ENCODE assay signal across 10 cellular contexts in genomic region chr1:155892801-155893200, GRCh38. TPM values are rescaled to one million over a fixed set of nuclear protein-coding genes. Genes with fewer than 3 reads are reported as not detected.
DNase-seq lines count a peak whose midpoint lies in the region; ATAC-seq, FAIRE-seq and TF ChIP-seq lines count a peak whose summit lies in the region.
"Had no signal": no experiment of that assay in that cellular context is flagged by ENCODE, and none has a peak within 500 bp of the region (broad histone marks: within the 10 kb centered on the region; RNA-seq: fewer than 3 reads in every experiment).

No MANE protein-coding gene starts in this region.

- peak overlapping the region; percentile 53 for H3K4me3 Mint-ChIP-seq in MCF 10A (ENCODE audit: unreplicated experiment)

- H3K27me3 Mint-ChIP-seq in MCF 10A (ENCODE audit: insufficient read depth, unreplicated experiment): no peaks in the 10 kb centered on the region

- H3K9me3 ChIP-seq in HepG2 (ENCODE audit: low read length) (no peaks in the 10 kb centered on the region), right lobe of liver (no peaks in the 10 kb centered on the region), lower lobe of right lung (no peaks in the 10 kb centered on the region), vagina (no peaks in the 10 kb centered on the region)

- H3K79me2 ChIP-seq in HepG2 (ENCODE audit: insufficient read depth, low read length): no peaks in the 10 kb centered on the region

- TF ChIP-seq EP300 in HepG2 (IDR thresholded peaks at IDR 0.05; ENCODE audit: low read depth in 2 of 2, low read length in 2 of 2) (no peak), HepG2 (CRISPR knock-in tag; IDR thresholded peaks at IDR 0.05; ENCODE audit: borderline replicate concordance) (no peak)

- H3K4me1 ChIP-seq in HepG2 (ENCODE audit: insufficient read depth, low read length): peaks cover 38% of the 10 kb centered on the region
- H3K4me1 ChIP-seq in right lobe of liver: no peaks in the 10 kb centered on the region
- H3K4me1 ChIP-seq in lower lobe of right lung: peaks cover 17% of the 10 kb centered on the region
- H3K4me1 ChIP-seq in vagina: peaks cover 22% of the 10 kb centered on the region

- peak overlapping the region; percentile 14; the same call in 1 of the 2 replicates for H3K9ac ChIP-seq in HepG2 (ENCODE audit: insufficient read depth, low read depth, low read length)

- peak overlapping the region; percentile 93 for H3K27ac Mint-ChIP-seq in MCF 10A (ENCODE audit: low read depth, unreplicated experiment)

- in situ Hi-C loops in HepG2 (cut with HindIII; ENCODE audit: extremely low pct_ligation_motif_present, low pct_unique_long_range_greater_than_20kb): no loop called here

- no peak for TF ChIP-seq RAD21 in HepG2 (CRISPR knock-in tag; IDR thresholded peaks at IDR 0.05)

- H3K4me3 ChIP-seq in HepG2 (replicated peaks in 1 of 3; ENCODE audit: insufficient read depth in 1 of 3, low read depth in 2 of 3, low read length in 3 of 3) (no peak overlapping the region; a peak in 1 of 6 replicates), right lobe of liver (no peak overlapping the region), lower lobe of right lung (no peak overlapping the region), vagina (no peak overlapping the region)

- BruUV-seq in HepG2 (replicated peaks; lab: Mats Ljungman, UMichigan) (no TSS peak), MCF 10A (replicated peaks; lab: Mats Ljungman, UMichigan) (no TSS peak)

- H3K36me3 ChIP-seq in HepG2 (replicated peaks in 1 of 2; ENCODE audit: control insufficient read depth in 1 of 2, insufficient read depth in 2 of 2, low read length in 2 of 2) (no peaks in the 10 kb centered on the region), right lobe of liver (peaks cover 0 to 12% (median 0%) of the 10 kb centered on the region in 4 donors), lower lobe of right lung (peaks cover 15% of the 10 kb centered on the region), vagina (peaks cover 0 to 15% of the 10 kb centered on the region in 2 donors)

- H4K20me1 ChIP-seq in HepG2 (ENCODE audit: insufficient read depth, low read length): no peaks in the 10 kb centered on the region

- no peaks in the 10 kb centered on the region for H3K9me3 Mint-ChIP-seq in MCF 10A (ENCODE audit: unreplicated experiment)

- peak overlapping the region; percentile 22 for H3K4me2 ChIP-seq in HepG2 (ENCODE audit: low read depth, low read length)

- H3K4me1 Mint-ChIP-seq in MCF 10A (ENCODE audit: insufficient read depth, unreplicated experiment): peaks cover 16% of the 10 kb centered on the region

- TF ChIP-seq CTCF in HepG2 (CRISPR knock-in tag; IDR thresholded peaks at IDR 0.05): no peak
- TF ChIP-seq CTCF in right lobe of liver (IDR thresholded peaks at IDR 0.05): no peak
- TF ChIP-seq CTCF in MCF 10A (IDR thresholded peaks at IDR 0.05; ENCODE audit: unreplicated experiment): no peak
- TF ChIP-seq CTCF in lower lobe of right lung (IDR thresholded peaks at IDR 0.05): no peak
- TF ChIP-seq CTCF in vagina (IDR thresholded peaks at IDR 0.05): no peak

- CTCF ChIA-PET in HepG2 (lab: Yijun Ruan, JAX; ENCODE audit: low intra/inter-chr PET ratio, low total read pairs) (no interaction called here), MCF 10A (lab: Yijun Ruan, JAX) (interaction anchor here (0.8 to 1.4 kb wide), 2 partner anchors 10 to 350 kb away, joined by 5 read pairs; no protein-coding TSS in a partner anchor)

- no peak for TF ChIP-seq POLR2A in HepG2 (IDR thresholded peaks at IDR 0.05; ENCODE audit: insufficient read depth in 1 of 2, low read depth in 2 of 2, low read length in 2 of 2)
- TF ChIP-seq POLR2A in right lobe of liver (IDR thresholded peaks at IDR 0.05): no peak
- no peak for TF ChIP-seq POLR2A in vagina (IDR thresholded peaks at IDR 0.05)

- peaks cover 21% of the 10 kb centered on the region for H3K36me3 Mint-ChIP-seq in MCF 10A (ENCODE audit: insufficient read depth, unreplicated experiment)

- intact Hi-C loops in HepG2 (cut with micrococcal nuclease; ENCODE audit: unreplicated experiment) (loop anchor here (10.0 kb wide), 1 partner anchor 1522 kb away; no protein-coding TSS in a partner anchor), right lobe of liver (cut with DNase I) (no loop called here), MCF 10A (cut with micrococcal nuclease) (loop anchor here (2.0 kb wide), 1 partner anchor 34 kb away; the partner anchor contains the start of gene SYT11), lower lobe of right lung (cut with DNase I) (no loop called here), vagina (cut with DNase I) (no loop called here)

- no peak for FAIRE-seq in HepG2 (lab: Jason Lieb, UNC)
- FAIRE-seq: islet of Langerhans had no signal

- H3K27ac ChIP-seq in HepG2 (ENCODE audit: extremely low read length, insufficient read depth, low read length) (peak overlapping the region; percentile 49), right lobe of liver (peak overlapping the region in 1 of 3 donors; percentile 80), lower lobe of right lung (peak overlapping the region; percentile 59), vagina (peak overlapping the region; percentile 71)

- WGBS in HepG2 (ENCODE audit: low lambda C conversion rate): 6% methylated on average over 3 of the region's 3 CpGs
- 44% methylated on average over 3 of the region's 3 CpGs for WGBS in right lobe of liver (ENCODE audit: insufficient coverage, low coverage, low lambda C conversion rate, missing lambda C conversion rate)

- H2AFZ ChIP-seq in HepG2 (ENCODE audit: low read length): no peak overlapping the region

- POLR2A ChIA-PET in HepG2 (lab: Yijun Ruan, JAX): interaction anchor here (1.7 kb wide), 1 partner anchor 34 kb away, joined by 11 read pairs; the partner anchor contains the start of gene SYT11
- POLR2A ChIA-PET in MCF 10A (lab: Yijun Ruan, JAX): interaction anchor here (0.8 to 3.4 kb wide), 15 partner anchors 9 to 221 kb away, joined by 3 to 46 read pairs (median 5); partner anchors contain the start of genes GON4L, KHDC4, RIT1 and SYT11

- H3K27me3 ChIP-seq in HepG2 (ENCODE audit: control insufficient read depth in 1 of 2, insufficient read depth in 2 of 2, low read length in 2 of 2) (no peaks in the 10 kb centered on the region), right lobe of liver (no peaks in the 10 kb centered on the region), lower lobe of right lung (ENCODE audit: low read depth) (no peaks in the 10 kb centered on the region), vagina (no peaks in the 10 kb centered on the region)

- ATAC-seq in HepG2 (no peak), right lobe of liver (no peak), lower lobe of right lung (peak; percentile 30 to 49), left lobe of liver (no peak)

- DNase-seq in HepG2 (ENCODE audit: low spot score) (no peak), right lobe of liver (no peak), MCF 10A (ENCODE audit: unreplicated experiment) (peak; percentile 62), lower lobe of right lung (no peak), vagina (ENCODE audit: extremely low spot score in 2 of 2) (no peak), left lobe of liver (ENCODE audit: low spot score) (no peak), COLO668 (lab: John Stamatoyannopoulos, UW; ENCODE audit: unreplicated experiment) (no peak)
- DNase-seq in effector CD4-positive, alpha-beta T cell: no peak
- DNase-seq: NCI-H146 had no signal

RNA-seq across cellular contexts. Expression of gene RIT1, which starts 18.3 kb away (rescaled TPM):
- total RNA-seq in HepG2 (2016; rRNA removed; fragmentation: Illumina TruSeq; extraction: Trizol) (12.2 and 15.9 TPM in 2 replicates), right lobe of liver (10 to 100 TPM in 3 of 6 experiments, 1 to 10 TPM in 3; 4.9 to 28.3 (median 11.3) TPM), MCF 10A (2022) (36.2 and 43.1 TPM in 2 replicates), lower lobe of right lung (56.4 TPM), vagina (38.3 TPM), left lobe of liver (7.2 TPM)
- total RNA-seq in HepG2 (2016; cell fraction: cytosol; rRNA removed; fragmentation: Illumina TruSeq; extraction: Trizol; ENCODE audit: low read depth): 1.8 and 2.7 TPM in 2 replicates
- 12.0 and 18.3 TPM in 2 replicates for total RNA-seq in HepG2 (2016; cell fraction: insoluble cytoplasmic fraction; rRNA removed; fragmentation: Illumina TruSeq; extraction: Trizol)
- total RNA-seq in HepG2 (2016; cell fraction: membrane; rRNA removed; fragmentation: Illumina TruSeq; extraction: Trizol): 3.7 and 5.0 TPM in 2 replicates
- total RNA-seq in HepG2 (2016; cell fraction: nucleus; rRNA removed; fragmentation: Illumina TruSeq; extraction: Trizol): 5.1 and 6.9 TPM in 2 replicates
- polyA plus RNA-seq in HepG2 (2011; rRNA removed): 29.3 and 32.2 TPM in 2 replicates
- 27.0 and 36.8 TPM in 2 replicates for polyA plus RNA-seq in HepG2 (2011; cell fraction: cytosol; rRNA removed)
- polyA plus RNA-seq in HepG2 (2011; cell fraction: nucleus; rRNA removed): 10.2 and 15.6 TPM in 2 replicates
- 14.8 and 19.9 TPM in 2 replicates for polyA plus RNA-seq in HepG2 (2012)
- polyA plus RNA-seq in HepG2 (2016; cell fraction: cytosol; fragmentation: Illumina TruSeq; extraction: Trizol; ENCODE audit: low read depth): 1.3 and 1.4 TPM in 2 replicates
- polyA plus RNA-seq in HepG2 (2016; cell fraction: insoluble cytoplasmic fraction; fragmentation: Illumina TruSeq; extraction: Trizol; ENCODE audit: low read depth): 12.1 and 13.9 TPM in 2 replicates
- 1.8 and 2.0 TPM in 2 replicates for polyA plus RNA-seq in HepG2 (2016; cell fraction: membrane; fragmentation: Illumina TruSeq; extraction: Trizol; ENCODE audit: low read depth)
- polyA plus RNA-seq in HepG2 (2016; cell fraction: nucleus; fragmentation: Illumina TruSeq; extraction: Trizol; ENCODE audit: insufficient read depth, low read depth): 13.6 and 15.1 TPM in 2 replicates
- 23.7 and 26.0 TPM in 2 replicates for polyA minus RNA-seq in HepG2 (2011; rRNA and poly(A)+ RNA removed; ENCODE audit: low replicate concordance)
- 16.1 and 17.4 TPM in 2 replicates for polyA minus RNA-seq in HepG2 (2011; cell fraction: cytosol; rRNA and poly(A)+ RNA removed)
- 11.6 and 20.5 TPM in 2 replicates for polyA minus RNA-seq in HepG2 (2011; cell fraction: nucleus; rRNA and poly(A)+ RNA removed)

RNA-seq across cellular contexts. Expression of gene SYT11, which starts 33.4 kb away (rescaled TPM):
- total RNA-seq in HepG2 (2016; rRNA removed; fragmentation: Illumina TruSeq; extraction: Trizol) (0.08 and 0.22 TPM in 2 replicates), right lobe of liver (1 to 10 TPM in 1 of 6 experiments, under 1 TPM in 5; 0.46 to 1.5 (median 0.73) TPM), MCF 10A (2022) (0.14 TPM in 1 of 2 replicates, not detected in the other), lower lobe of right lung (9.6 TPM), vagina (20.9 TPM), left lobe of liver (0.58 TPM)
- not detected in 2 replicates for total RNA-seq in HepG2 (2016; cell fraction: cytosol; rRNA removed; fragmentation: Illumina TruSeq; extraction: Trizol; ENCODE audit: low read depth)
- 0.06 and 0.13 TPM in 2 replicates for total RNA-seq in HepG2 (2016; cell fraction: insoluble cytoplasmic fraction; rRNA removed; fragmentation: Illumina TruSeq; extraction: Trizol)
- total RNA-seq in HepG2 (2016; cell fraction: membrane; rRNA removed; fragmentation: Illumina TruSeq; extraction: Trizol): 0.03 and 0.09 TPM in 2 replicates
- 0.22 and 0.25 TPM in 2 replicates for total RNA-seq in HepG2 (2016; cell fraction: nucleus; rRNA removed; fragmentation: Illumina TruSeq; extraction: Trizol)
- polyA plus RNA-seq in HepG2 (2011; rRNA removed): 0.59 and 0.64 TPM in 2 replicates
- polyA plus RNA-seq in HepG2 (2011; cell fraction: cytosol; rRNA removed): 0.35 and 0.59 TPM in 2 replicates
- 0.26 and 0.29 TPM in 2 replicates for polyA plus RNA-seq in HepG2 (2011; cell fraction: nucleus; rRNA removed)
- 0.64 and 1.0 TPM in 2 replicates for polyA plus RNA-seq in HepG2 (2012)
- 0.02 TPM in 1 of 2 replicates, not detected in the other for polyA plus RNA-seq in HepG2 (2016; cell fraction: cytosol; fragmentation: Illumina TruSeq; extraction: Trizol; ENCODE audit: low read depth)
- 0.04 and 0.08 TPM in 2 replicates for polyA plus RNA-seq in HepG2 (2016; cell fraction: insoluble cytoplasmic fraction; fragmentation: Illumina TruSeq; extraction: Trizol; ENCODE audit: low read depth)
- 0.06 TPM in 1 of 2 replicates, not detected in the other for polyA plus RNA-seq in HepG2 (2016; cell fraction: membrane; fragmentation: Illumina TruSeq; extraction: Trizol; ENCODE audit: low read depth)
- 0.08 and 0.21 TPM in 2 replicates for polyA plus RNA-seq in HepG2 (2016; cell fraction: nucleus; fragmentation: Illumina TruSeq; extraction: Trizol; ENCODE audit: insufficient read depth, low read depth)
- polyA minus RNA-seq in HepG2 (2011; rRNA and poly(A)+ RNA removed; ENCODE audit: low replicate concordance): 0.44 and 1.3 TPM in 2 replicates
- polyA minus RNA-seq in HepG2 (2011; cell fraction: cytosol; rRNA and poly(A)+ RNA removed): 0.44 and 0.69 TPM in 2 replicates
- 0.39 and 0.75 TPM in 2 replicates for polyA minus RNA-seq in HepG2 (2011; cell fraction: nucleus; rRNA and poly(A)+ RNA removed)

RNA-seq across cellular contexts. Expression of gene GON4L, which starts 35.8 kb away (rescaled TPM):
- total RNA-seq in HepG2 (2016; rRNA removed; fragmentation: Illumina TruSeq; extraction: Trizol) (15.5 and 19.6 TPM in 2 replicates), right lobe of liver (10 to 100 TPM; 10.7 to 23.2 (median 20.1) TPM), MCF 10A (2022) (60.1 and 66.3 TPM in 2 replicates), lower lobe of right lung (46.9 TPM), vagina (50.3 TPM), left lobe of liver (19.9 TPM)
- 60.3 and 77.6 TPM in 2 replicates for total RNA-seq in HepG2 (2016; cell fraction: cytosol; rRNA removed; fragmentation: Illumina TruSeq; extraction: Trizol; ENCODE audit: low read depth)
- total RNA-seq in HepG2 (2016; cell fraction: insoluble cytoplasmic fraction; rRNA removed; fragmentation: Illumina TruSeq; extraction: Trizol): 13.2 and 20.6 TPM in 2 replicates
- 21.7 and 23.0 TPM in 2 replicates for total RNA-seq in HepG2 (2016; cell fraction: membrane; rRNA removed; fragmentation: Illumina TruSeq; extraction: Trizol)
- 39.3 and 40.1 TPM in 2 replicates for total RNA-seq in HepG2 (2016; cell fraction: nucleus; rRNA removed; fragmentation: Illumina TruSeq; extraction: Trizol)
- 14.6 and 15.0 TPM in 2 replicates for polyA plus RNA-seq in HepG2 (2011; rRNA removed)
- 6.9 and 10.0 TPM in 2 replicates for polyA plus RNA-seq in HepG2 (2011; cell fraction: cytosol; rRNA removed)
- polyA plus RNA-seq in HepG2 (2011; cell fraction: nucleus; rRNA removed): 30.4 and 31.3 TPM in 2 replicates
- polyA plus RNA-seq in HepG2 (2012): 13.5 and 13.8 TPM in 2 replicates
- polyA plus RNA-seq in HepG2 (2016; cell fraction: cytosol; fragmentation: Illumina TruSeq; extraction: Trizol; ENCODE audit: low read depth): 2.0 and 2.4 TPM in 2 replicates
- 5.8 and 9.2 TPM in 2 replicates for polyA plus RNA-seq in HepG2 (2016; cell fraction: insoluble cytoplasmic fraction; fragmentation: Illumina TruSeq; extraction: Trizol; ENCODE audit: low read depth)
- 2.8 and 3.0 TPM in 2 replicates for polyA plus RNA-seq in HepG2 (2016; cell fraction: membrane; fragmentation: Illumina TruSeq; extraction: Trizol; ENCODE audit: low read depth)
- 44.7 and 49.8 TPM in 2 replicates for polyA plus RNA-seq in HepG2 (2016; cell fraction: nucleus; fragmentation: Illumina TruSeq; extraction: Trizol; ENCODE audit: insufficient read depth, low read depth)
- 35.6 and 65.0 TPM in 2 replicates for polyA minus RNA-seq in HepG2 (2011; rRNA and poly(A)+ RNA removed; ENCODE audit: low replicate concordance)
- 9.4 and 10.1 TPM in 2 replicates for polyA minus RNA-seq in HepG2 (2011; cell fraction: cytosol; rRNA and poly(A)+ RNA removed)
- polyA minus RNA-seq in HepG2 (2011; cell fraction: nucleus; rRNA and poly(A)+ RNA removed): 48.7 and 51.0 TPM in 2 replicates

RNA-seq across cellular contexts. Expression of gene KHDC4, which starts 41.4 kb away (rescaled TPM):
- total RNA-seq in HepG2 (2016; rRNA removed; fragmentation: Illumina TruSeq; extraction: Trizol) (15.9 and 33.5 TPM in 2 replicates), right lobe of liver (10 to 100 TPM; 14.1 to 19.0 (median 17.2) TPM), MCF 10A (2022) (90.9 and 104 TPM in 2 replicates), lower lobe of right lung (42.8 TPM), vagina (47.6 TPM), left lobe of liver (18.5 TPM)
- 17.8 and 22.2 TPM in 2 replicates for total RNA-seq in HepG2 (2016; cell fraction: cytosol; rRNA removed; fragmentation: Illumina TruSeq; extraction: Trizol; ENCODE audit: low read depth)
- total RNA-seq in HepG2 (2016; cell fraction: insoluble cytoplasmic fraction; rRNA removed; fragmentation: Illumina TruSeq; extraction: Trizol): 17.1 and 30.7 TPM in 2 replicates
- 16.0 and 18.2 TPM in 2 replicates for total RNA-seq in HepG2 (2016; cell fraction: membrane; rRNA removed; fragmentation: Illumina TruSeq; extraction: Trizol)
- total RNA-seq in HepG2 (2016; cell fraction: nucleus; rRNA removed; fragmentation: Illumina TruSeq; extraction: Trizol): 51.8 and 57.5 TPM in 2 replicates
- polyA plus RNA-seq in HepG2 (2011; rRNA removed): 74.5 and 92.0 TPM in 2 replicates
- polyA plus RNA-seq in HepG2 (2011; cell fraction: cytosol; rRNA removed): 35.4 and 38.7 TPM in 2 replicates
- polyA plus RNA-seq in HepG2 (2011; cell fraction: nucleus; rRNA removed): 126 and 134 TPM in 2 replicates
- 37.2 and 38.4 TPM in 2 replicates for polyA plus RNA-seq in HepG2 (2012)
- 2.1 and 2.5 TPM in 2 replicates for polyA plus RNA-seq in HepG2 (2016; cell fraction: cytosol; fragmentation: Illumina TruSeq; extraction: Trizol; ENCODE audit: low read depth)
- polyA plus RNA-seq in HepG2 (2016; cell fraction: insoluble cytoplasmic fraction; fragmentation: Illumina TruSeq; extraction: Trizol; ENCODE audit: low read depth): 14.7 and 16.3 TPM in 2 replicates
- 4.2 and 4.7 TPM in 2 replicates for polyA plus RNA-seq in HepG2 (2016; cell fraction: membrane; fragmentation: Illumina TruSeq; extraction: Trizol; ENCODE audit: low read depth)
- 113 and 121 TPM in 2 replicates for polyA plus RNA-seq in HepG2 (2016; cell fraction: nucleus; fragmentation: Illumina TruSeq; extraction: Trizol; ENCODE audit: insufficient read depth, low read depth)
- polyA minus RNA-seq in HepG2 (2011; rRNA and poly(A)+ RNA removed; ENCODE audit: low replicate concordance): 83.9 and 155 TPM in 2 replicates
- polyA minus RNA-seq in HepG2 (2011; cell fraction: cytosol; rRNA and poly(A)+ RNA removed): 19.6 and 24.9 TPM in 2 replicates
- polyA minus RNA-seq in HepG2 (2011; cell fraction: nucleus; rRNA and poly(A)+ RNA removed): 113 and 148 TPM in 2 replicates

RNA-seq across cellular contexts. Expression of gene RXFP4, which starts 48.6 kb away (rescaled TPM):
- total RNA-seq in HepG2 (2016; rRNA removed; fragmentation: Illumina TruSeq; extraction: Trizol): 0.38 TPM in 1 of 2 replicates, not detected in the other
- not detected in 2 replicates for total RNA-seq in HepG2 (2016; cell fraction: cytosol; rRNA removed; fragmentation: Illumina TruSeq; extraction: Trizol; ENCODE audit: low read depth)
- 0.25 and 0.28 TPM in 2 replicates for total RNA-seq in HepG2 (2016; cell fraction: insoluble cytoplasmic fraction; rRNA removed; fragmentation: Illumina TruSeq; extraction: Trizol)
- not detected in 2 replicates for total RNA-seq in HepG2 (2016; cell fraction: membrane; rRNA removed; fragmentation: Illumina TruSeq; extraction: Trizol)
- total RNA-seq in HepG2 (2016; cell fraction: nucleus; rRNA removed; fragmentation: Illumina TruSeq; extraction: Trizol): 0.31 TPM in 1 of 2 replicates, not detected in the other
- 1.4 and 1.9 TPM in 2 replicates for polyA plus RNA-seq in HepG2 (2011; rRNA removed)
- polyA plus RNA-seq in HepG2 (2011; cell fraction: cytosol; rRNA removed): 1.3 and 2.1 TPM in 2 replicates
- 0.42 and 0.48 TPM in 2 replicates for polyA plus RNA-seq in HepG2 (2011; cell fraction: nucleus; rRNA removed)
- polyA plus RNA-seq in HepG2 (2012): 0.48 and 0.72 TPM in 2 replicates
- 0.08 TPM in 1 of 2 replicates, not detected in the other for polyA plus RNA-seq in HepG2 (2016; cell fraction: cytosol; fragmentation: Illumina TruSeq; extraction: Trizol; ENCODE audit: low read depth)
- not detected in 2 replicates for polyA plus RNA-seq in HepG2 (2016; cell fraction: insoluble cytoplasmic fraction; fragmentation: Illumina TruSeq; extraction: Trizol; ENCODE audit: low read depth)
- polyA plus RNA-seq in HepG2 (2016; cell fraction: membrane; fragmentation: Illumina TruSeq; extraction: Trizol; ENCODE audit: low read depth): not detected in 2 replicates
- polyA plus RNA-seq in HepG2 (2016; cell fraction: nucleus; fragmentation: Illumina TruSeq; extraction: Trizol; ENCODE audit: insufficient read depth, low read depth): 0.64 and 0.79 TPM in 2 replicates
- polyA minus RNA-seq in HepG2 (2011; rRNA and poly(A)+ RNA removed; ENCODE audit: low replicate concordance): 1.4 and 2.7 TPM in 2 replicates
- polyA minus RNA-seq in HepG2 (2011; cell fraction: cytosol; rRNA and poly(A)+ RNA removed): 0.49 TPM in 1 of 2 replicates, not detected in the other
- 0.39 and 1.1 TPM in 2 replicates for polyA minus RNA-seq in HepG2 (2011; cell fraction: nucleus; rRNA and poly(A)+ RNA removed)
- total RNA-seq in right lobe of liver: not detected
- total RNA-seq in MCF 10A (2022): not detected in 2 replicates
- total RNA-seq in lower lobe of right lung: not detected
- not detected for total RNA-seq in vagina
- not detected for total RNA-seq in left lobe of liver

Comparison
In these comparisons a context has a peak if more than half of its experiments do, and no peak if none do; other contexts are left out.
1. intact Hi-C loops: an anchor here in HepG2 (10.0 kb wide) and MCF 10A (2.0 kb wide); none called in right lobe of liver, lower lobe of right lung and vagina.
2. ATAC-seq: peak in lower lobe of right lung (2 of 2); none in HepG2 (single experiment), right lobe of liver (0 of 4) and left lobe of liver (single experiment).